ENCODE assay signal across 19 cellular contexts in genomic region chr7:117383826-117384225, GRCh38. TPM values are rescaled to one million over a fixed set of nuclear protein-coding genes. Genes with fewer than 3 reads are reported as not detected.
DNase-seq lines count a peak whose midpoint lies in the region; ATAC-seq and FAIRE-seq lines count a peak whose summit lies in the region.
"Had no signal": no experiment of that assay in that cellular context is flagged by ENCODE, and none has a peak within 500 bp of the region (broad histone marks: within the 10 kb centered on the region; RNA-seq: fewer than 3 reads in every experiment).

No MANE protein-coding gene starts in this region.

- DNase-seq in EH (ENCODE audit: low read depth) (peak; percentile 16), RCC 7860 (ENCODE audit: low spot score) (no peak), fibroblast of peridontal ligament (ENCODE audit: extremely low read depth) (peak; percentile 15), renal cortical epithelial cell (ENCODE audit: low read depth) (peak; percentile 34), HK-2 (ENCODE audit: unreplicated experiment) (no peak)
- no peak for DNase-seq in stimulated activated CD4-positive, alpha-beta T cell treated with anti-CD3 and anti-CD28 coated beads, Interleukin-4, amount 100 ng/mL, for 24 hours
- DNase-seq in activated T-cell treated with anti-CD3 and anti-CD28 coated beads, Interleukin-2, amount 50 U/mL, for 48 hours: no peak
- DNase-seq: CD4-positive, CD25-positive, alpha-beta regulatory T cell; KBM-7; NCI-H2029 treated with DMSO at 0.1 percent for 48 hours; NCI-H345; NCI-H526; Peyer's patch; SJCRH30 had no signal

- peak; percentile 4 for FAIRE-seq in RCC 7860 (lab: Jason Lieb, UNC)
- FAIRE-seq: GM12891, H1, HepG2 had no signal

- ATAC-seq in HG03378 (IDR thresholded peaks at IDR 0.05; ENCODE audit: unreplicated experiment): no peak
- ATAC-seq: HepG2 had no signal

RNA-seq across cellular contexts. Expression of gene ASZ1, which starts 43.5 kb away (rescaled TPM):
- not detected in 2 replicates for total RNA-seq in renal cortical epithelial cell
- total RNA-seq: CD4-positive, CD25-positive, alpha-beta regulatory T cell; H1; HepG2; OCI-LY7; Peyer's patch; SJCRH30 had no signal

Comparison
In these comparisons a context has a peak if more than half of its experiments do, and no peak if none do; other contexts are left out.
1. DNase-seq: peak in EH (single experiment), fibroblast of peridontal ligament (single experiment) and renal cortical epithelial cell (single experiment); none in RCC 7860 (single experiment), stimulated activated CD4-positive, alpha-beta T cell treated with anti-CD3 and anti-CD28 coated beads, Interleukin-4, amount 100 ng/mL, for 24 hours (single experiment), activated T-cell treated with anti-CD3 and anti-CD28 coated beads, Interleukin-2, amount 50 U/mL, for 48 hours (0 of 2) and HK-2 (single experiment).